Comparison of ENCODE assay signal across 8 cellular contexts in genomic region chr1:227318003-227318851, GRCh38. TPM values are rescaled to one million over a fixed set of nuclear protein-coding genes. Genes with fewer than 3 reads are reported as not detected.
DNase-seq lines count a peak whose midpoint lies in the region; ATAC-seq lines count a peak whose summit lies in the region.

CDC42BPA (minus strand) TSS chr1:227318492; CDS start chr1:227317182, 1,310 bp downstream.

- H3K27me3 ChIP-seq in ACC112 (ENCODE audit: insufficient read depth, low read length) (no peaks in the 10 kb centered on the region), right cardiac atrium (ENCODE audit: control insufficient read depth, insufficient read depth) (no peaks in the 10 kb centered on the region)

- H3K27ac ChIP-seq in ACC112 (ENCODE audit: low read depth, low read length) = peak within 1 kb of the TSS; percentile 32; the same call in 1 of the 2 replicates
- H3K27ac ChIP-seq in right cardiac atrium (ENCODE audit: low read length) = peak within 1 kb of the TSS; percentile 98

- peak within 1 kb of the TSS; percentile 91 for H2AFZ ChIP-seq in ACC112 (ENCODE audit: low read length, unreplicated experiment)

- peaks cover 40% of the 10 kb centered on the region for H3K79me2 ChIP-seq in ACC112 (ENCODE audit: control insufficient read depth, insufficient read depth, low read length, unreplicated experiment)

- H3K4me3 ChIP-seq in ACC112 (ENCODE audit: low read depth, low read length) = peak within 1 kb of the TSS; percentile 87
- H3K4me3 ChIP-seq in Jurkat, Clone E6-1 (ENCODE audit: low read length) = peak within 1 kb of the TSS; percentile 83
- peak within 1 kb of the TSS; percentile 88 for H3K4me3 ChIP-seq in right cardiac atrium (ENCODE audit: low read length)

- H3K9me3 ChIP-seq in right cardiac atrium (ENCODE audit: control insufficient read depth, low read length) = no peaks in the 10 kb centered on the region

- H3K36me3 ChIP-seq in ACC112 (ENCODE audit: insufficient read depth, low read length) = no peaks in the 10 kb centered on the region

- intact Hi-C loops in right cardiac atrium (cut with DNase I) = loop anchor here in 1 of 4 donors (10.0 kb wide), 1 partner anchor 117 kb away; no protein-coding TSS in a partner anchor
- intact Hi-C loops in posterior cingulate gyrus (cut with DNase I) = loop anchor here (5.0 kb wide), 2 partner anchors 114 to 381 kb away; no protein-coding TSS in a partner anchor

- peaks cover 2% of the 10 kb centered on the region for H3K4me1 ChIP-seq in ACC112 (ENCODE audit: control insufficient read depth, insufficient read depth, low read length, unreplicated experiment)
- no peaks in the 10 kb centered on the region for H3K4me1 ChIP-seq in right cardiac atrium (ENCODE audit: control insufficient read depth, insufficient read depth, low read length)

- under 1% methylated on average over 99 of the region's 100 CpGs for WGBS in right cardiac atrium

- peak; percentile 58 for ATAC-seq in GM19023 (IDR thresholded peaks at IDR 0.05; ENCODE audit: unreplicated experiment)
- peak; percentile 94 to 95 for ATAC-seq in right cardiac atrium
- ATAC-seq in GM19455 (IDR thresholded peaks at IDR 0.05; ENCODE audit: unreplicated experiment) = no peak

- peak; percentile 64 for DNase-seq in Jurkat, Clone E6-1 (ENCODE audit: low read depth, low spot score)
- DNase-seq in SK-N-DZ (ENCODE audit: low spot score) (peak; percentile 84), astrocyte of the hippocampus (ENCODE audit: low read depth, low spot score) (peak; percentile 95), right cardiac atrium (peak; percentile 90 to 95 (median 94)), posterior cingulate gyrus (peak; percentile 71 to 97 (median 84))

RNA-seq across cellular contexts. Expression of gene CDC42BPA, which starts in this region (rescaled TPM):
- 6.9 TPM for polyA plus RNA-seq in Jurkat, Clone E6-1 (2012; ENCODE audit: insufficient read depth, insufficient read length)
- polyA plus RNA-seq in SK-N-DZ (2014; cell fraction: cytosol; rRNA removed) = 9.0 and 10.0 TPM in 2 replicates
- polyA plus RNA-seq in SK-N-DZ (2014; cell fraction: nucleus; rRNA removed) = 5.7 and 6.5 TPM in 2 replicates
- 10 to 100 TPM; 34.6 to 38.0 (median 36.8) TPM for total RNA-seq in right cardiac atrium
- 12.9 TPM for polyA plus RNA-seq in right cardiac atrium
